Comparison of ENCODE assay signal across 28 cellular contexts in the genomic region with DNA sequence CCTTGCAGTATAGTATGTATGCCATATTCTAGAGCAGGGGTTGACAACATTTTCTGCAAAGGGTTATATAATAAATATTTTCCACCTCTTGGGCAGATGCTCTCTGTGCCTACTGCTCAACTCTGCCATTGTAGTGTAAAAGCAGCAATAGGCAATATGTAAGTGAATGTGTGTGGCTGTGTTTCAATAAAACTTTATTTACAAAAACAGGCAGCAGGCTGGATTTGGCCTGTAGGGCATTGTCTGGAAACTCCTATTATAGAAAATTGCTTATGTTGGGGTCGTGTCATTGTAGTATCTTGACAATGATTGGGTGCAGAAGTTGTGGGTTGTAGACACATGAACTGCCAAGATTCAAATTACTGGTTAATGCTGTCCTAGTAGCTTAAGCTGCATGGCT.
"Had no signal": no experiment of that assay in that cellular context is flagged by ENCODE, and none has a peak within 500 bp of the region (broad histone marks: within the 10 kb centered on the region; RNA-seq: fewer than 3 reads in every experiment).

No MANE protein-coding gene starts in this region.

- H3K9me3 ChIP-seq: pancreas, prostate gland, right lobe of liver, sigmoid colon, suprapubic skin, testis, tibial artery, transverse colon, upper lobe of right lung, vagina had no signal

- H3K9me3 Mint-ChIP-seq: nephron, type B pancreatic cell had no signal

- DNase-seq: naive thymus-derived CD4-positive, alpha-beta T cell; natural killer cell; nucleus accumbens; pancreas; right cardiac atrium; right lobe of liver; sigmoid colon; small intestine; stimulated activated CD4-positive, alpha-beta T cell treated with anti-CD3 and anti-CD28 coated beads, Interleukin-12 subunit alpha, Interleukin-12 subunit beta, amount 100 ng/mL, for 4 hours; stimulated activated CD4-positive, alpha-beta T cell treated with anti-CD3 and anti-CD28 coated beads, Interleukin-1b, Interleukin-23, amount 100 ng/mL, for 48 hours; stimulated activated CD4-positive, alpha-beta T cell treated with anti-CD3 and anti-CD28 coated beads, Interleukin-4, amount 100 ng/mL, for 1 hour; stimulated activated CD4-positive, alpha-beta T cell treated with anti-CD3 and anti-CD28 coated beads, Interleukin-4, amount 100 ng/mL, for 4 hours; stimulated activated CD8-positive, alpha-beta memory T cell treated with anti-CD3 and anti-CD28 coated beads, Interleukin-4, amount 100 ng/mL, for 48 hours; stimulated activated naive CD4-positive, alpha-beta T cell; stimulated activated naive CD8-positive, alpha-beta T cell treated with anti-CD3 and anti-CD28 coated beads, Interleukin-15, amount 100 ng/mL, for 72 hours; stimulated activated naive CD8-positive, alpha-beta T cell treated with anti-CD3 and anti-CD28 coated beads, Interleukin-15, Interleukin-2, amounts not matched to agents 100 U/mL and 50 U/mL, for 24 hours; substantia nigra; testis; tibial artery; transverse colon; upper lobe of right lung had no signal

- H3K27me3 ChIP-seq: neutrophil, pancreas, right lobe of liver, sigmoid colon, suprapubic skin, testis, tibial artery, transverse colon, upper lobe of right lung, vagina had no signal

- ATAC-seq: naive thymus-derived CD4-positive, alpha-beta T cell; natural killer cell; pancreas; right cardiac atrium; right lobe of liver; stimulated activated memory B cell treated with anti-CD40 and anti-IgM and Interleukin-4, amounts not matched to agents 10 μg/mL and 1 μg/mL and 100 μg/mL, for 72 hours; stimulated activated naive CD8-positive, alpha-beta T cell treated with anti-CD3 and anti-CD28 coated beads, Interleukin-15, amount 100 ng/mL, for 72 hours; stimulated activated naive CD8-positive, alpha-beta T cell treated with anti-CD3 and anti-CD28 coated beads, Interleukin-15, Interleukin-2, amounts not matched to agents 100 U/mL and 50 U/mL, for 24 hours; upper lobe of right lung had no signal

- H3K4me3 Mint-ChIP-seq: naive thymus-derived CD4-positive, alpha-beta T cell; natural killer cell; nephron; stimulated activated memory B cell treated with anti-CD40 and anti-IgM and Interleukin-4, amounts not matched to agents 10 μg/mL and 1 μg/mL and 100 μg/mL, for 72 hours; stimulated activated naive CD8-positive, alpha-beta T cell treated with anti-CD3 and anti-CD28 coated beads, Interleukin-15, amount 100 ng/mL, for 72 hours; type B pancreatic cell had no signal

- H3K27ac ChIP-seq: neutrophil, pancreas, prostate gland, right lobe of liver, sigmoid colon, suprapubic skin, testis, tibial artery, transverse colon, upper lobe of right lung, vagina had no signal

- H3K4me3 ChIP-seq: pancreas, prostate gland, right lobe of liver, sigmoid colon, suprapubic skin, testis, tibial artery, transverse colon, upper lobe of right lung, vagina had no signal

- H3K27ac Mint-ChIP-seq: naive thymus-derived CD4-positive, alpha-beta T cell; natural killer cell; nephron; stimulated activated memory B cell treated with anti-CD40 and anti-IgM and Interleukin-4, amounts not matched to agents 10 μg/mL and 1 μg/mL and 100 μg/mL, for 72 hours; type B pancreatic cell had no signal

- H3K27me3 Mint-ChIP-seq: naive thymus-derived CD4-positive, alpha-beta T cell; stimulated activated memory B cell treated with anti-CD40 and anti-IgM and Interleukin-4, amounts not matched to agents 10 μg/mL and 1 μg/mL and 100 μg/mL, for 72 hours; stimulated activated naive CD8-positive, alpha-beta T cell treated with anti-CD3 and anti-CD28 coated beads, Interleukin-15, amount 100 ng/mL, for 72 hours; type B pancreatic cell had no signal

- FAIRE-seq: pancreas, small intestine had no signal

- H3K36me3 Mint-ChIP-seq: naive thymus-derived CD4-positive, alpha-beta T cell; natural killer cell; stimulated activated memory B cell treated with anti-CD40 and anti-IgM and Interleukin-4, amounts not matched to agents 10 μg/mL and 1 μg/mL and 100 μg/mL, for 72 hours; type B pancreatic cell had no signal

- H3K4me1 Mint-ChIP-seq: naive thymus-derived CD4-positive, alpha-beta T cell; natural killer cell; nephron; stimulated activated memory B cell treated with anti-CD40 and anti-IgM and Interleukin-4, amounts not matched to agents 10 μg/mL and 1 μg/mL and 100 μg/mL, for 72 hours; stimulated activated naive CD8-positive, alpha-beta T cell treated with anti-CD3 and anti-CD28 coated beads, Interleukin-15, amount 100 ng/mL, for 72 hours had no signal

- H3K4me1 ChIP-seq: pancreas, prostate gland, right lobe of liver, sigmoid colon, suprapubic skin, testis, tibial artery, transverse colon, upper lobe of right lung, vagina had no signal

- H3K36me3 ChIP-seq: neutrophil, pancreas, prostate gland, right lobe of liver, sigmoid colon, suprapubic skin, tibial artery, transverse colon, upper lobe of right lung, vagina had no signal
